29 cellular contexts compared by ENCODE assay signal in the genomic region with DNA sequence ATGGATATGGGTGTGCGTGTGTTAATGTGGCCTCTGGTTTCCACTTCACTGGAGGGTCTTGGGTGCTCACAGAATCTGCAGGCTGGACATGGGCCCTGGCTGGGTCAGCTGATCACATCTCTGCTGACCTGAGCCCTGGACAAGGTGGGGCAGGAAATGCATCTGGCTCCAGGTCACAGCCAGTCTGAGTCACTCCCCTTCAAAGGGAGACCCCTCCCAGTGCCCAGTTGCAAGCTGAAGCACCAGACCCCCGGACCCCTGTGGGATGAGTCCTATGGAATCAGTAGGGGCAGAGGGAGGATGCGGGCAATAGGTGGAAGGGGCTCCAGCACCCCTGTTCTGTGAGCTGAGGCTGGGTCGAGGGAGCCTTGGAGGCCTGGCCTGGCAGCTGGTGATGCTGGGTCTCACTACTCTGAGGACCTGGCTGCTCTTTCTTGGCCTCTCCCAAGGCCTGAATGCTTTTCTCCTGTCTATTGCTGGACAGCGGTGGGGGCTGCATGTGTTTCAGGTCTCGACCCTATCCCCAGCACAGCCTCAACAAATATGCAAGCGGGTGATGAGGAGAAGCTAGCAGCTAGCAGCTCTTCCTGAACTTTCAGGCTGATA.
"Had no signal": no experiment of that assay in that cellular context is flagged by ENCODE, and none has a peak within 500 bp of the region (broad histone marks: within the 10 kb centered on the region; RNA-seq: fewer than 3 reads in every experiment).

No MANE protein-coding gene starts in this region.

- H3K27ac Mint-ChIP-seq: activated CD4-positive, alpha-beta T cell treated with anti-CD3 and anti-CD28 coated beads, Interleukin-2, amount 10 ng/mL, durations not matched to agents 7 days and 5 days; activated CD8-positive, alpha-beta T cell treated with anti-CD3 and anti-CD28 coated beads for 36 hours; activated naive CD4-positive, alpha-beta T cell treated with anti-CD3 and anti-CD28 coated beads, Interleukin-2, amount 50 U/mL, for 24 hours; activated naive CD8-positive, alpha-beta T cell treated with anti-CD3 and anti-CD28 coated beads, Interleukin-2, amount 50 U/mL, for 24 hours; nephron; progenitor cell of endocrine pancreas; WTC11 had no signal

- H3K27ac ChIP-seq: gastrocnemius medialis, hepatocyte, ovary, stomach, thyroid gland, upper lobe of left lung had no signal

- H3K4me3 Mint-ChIP-seq: activated CD4-positive, alpha-beta T cell treated with anti-CD3 and anti-CD28 coated beads, Interleukin-2, amount 10 ng/mL, durations not matched to agents 7 days and 5 days; activated CD8-positive, alpha-beta T cell treated with anti-CD3 and anti-CD28 coated beads for 36 hours; activated naive CD4-positive, alpha-beta T cell treated with anti-CD3 and anti-CD28 coated beads, Interleukin-2, amount 50 U/mL, for 24 hours; activated naive CD8-positive, alpha-beta T cell treated with anti-CD3 and anti-CD28 coated beads, Interleukin-2, amount 50 U/mL, for 24 hours; activated T-helper 17 cell treated with anti-CD3 and anti-CD28 coated beads, Interleukin-2, amount 50 U/mL, for 72 hours; central memory CD8-positive, alpha-beta T cell; nephron; stimulated activated naive B cell treated with anti-CD40 and anti-IgM and Interleukin-4, amounts not matched to agents 10 μg/mL and 1 μg/mL and 100 μg/mL, for 72 hours; WTC11 had no signal

- H3K36me3 ChIP-seq: ovary had no signal

- H3K27me3 ChIP-seq: gastrocnemius medialis, hepatocyte, ovary, stomach, thyroid gland, upper lobe of left lung had no signal

- H3K4me1 ChIP-seq: gastrocnemius medialis, thyroid gland, upper lobe of left lung had no signal

- H3K4me3 ChIP-seq: gastrocnemius medialis, hepatocyte, ovary, smooth muscle cell, stomach, thyroid gland, upper lobe of left lung had no signal

- H3K9me3 ChIP-seq: gastrocnemius medialis, ovary, thyroid gland had no signal

- DNase-seq: activated CD4-positive, alpha-beta T cell treated with anti-CD3 and anti-CD28 coated beads for 1 hour; activated CD4-positive, alpha-beta T cell treated with anti-CD3 and anti-CD28 coated beads, Interleukin-2, amount 10 ng/mL, durations not matched to agents 7 days and 5 days; activated CD8-positive, alpha-beta T cell treated with anti-CD3 and anti-CD28 coated beads for 36 hours; activated naive CD8-positive, alpha-beta T cell treated with anti-CD3 and anti-CD28 coated beads, Interleukin-2, amount 50 U/mL, for 24 hours; activated T-cell treated with anti-CD3 and anti-CD28 coated beads, Interleukin-2, amount 50 U/mL, for 1 hour; amygdala; dermis blood vessel endothelial cell; effector CD8-positive, alpha-beta T cell; erythroblast; gastrocnemius medialis; left cardiac atrium; mammary epithelial cell; stimulated activated CD4-positive, alpha-beta T cell treated with anti-CD3 and anti-CD28 coated beads, Interleukin-1b, Interleukin-23, amount 100 ng/mL, for 48 hours; stimulated activated CD4-positive, alpha-beta T cell treated with anti-CD3 and anti-CD28 coated beads, Interleukin-4, amount 100 ng/mL, for 4 hours; stimulated activated CD8-positive, alpha-beta memory T cell treated with anti-CD3 and anti-CD28 coated beads, Interleukin-4, amount 100 ng/mL, for 48 hours; stimulated activated naive B cell treated with anti-CD40 and anti-IgM and Interleukin-4, amounts not matched to agents 10 μg/mL and 1 μg/mL and 100 μg/mL, for 72 hours; stomach; T-helper 2 cell; thyroid gland had no signal

- H2AFZ ChIP-seq: hepatocyte had no signal

- H3K27me3 Mint-ChIP-seq: activated CD4-positive, alpha-beta T cell treated with anti-CD3 and anti-CD28 coated beads, Interleukin-2, amount 10 ng/mL, durations not matched to agents 7 days and 5 days; activated CD8-positive, alpha-beta T cell treated with anti-CD3 and anti-CD28 coated beads for 36 hours; activated naive CD4-positive, alpha-beta T cell treated with anti-CD3 and anti-CD28 coated beads, Interleukin-2, amount 50 U/mL, for 24 hours; activated naive CD8-positive, alpha-beta T cell treated with anti-CD3 and anti-CD28 coated beads, Interleukin-2, amount 50 U/mL, for 24 hours; activated T-helper 17 cell treated with anti-CD3 and anti-CD28 coated beads, Interleukin-2, amount 50 U/mL, for 72 hours; central memory CD8-positive, alpha-beta T cell; progenitor cell of endocrine pancreas; stimulated activated naive B cell treated with anti-CD40 and anti-IgM and Interleukin-4, amounts not matched to agents 10 μg/mL and 1 μg/mL and 100 μg/mL, for 72 hours had no signal

- H3K4me2 ChIP-seq: hepatocyte, smooth muscle cell had no signal

- H3K4me1 Mint-ChIP-seq: activated CD4-positive, alpha-beta T cell treated with anti-CD3 and anti-CD28 coated beads, Interleukin-2, amount 10 ng/mL, durations not matched to agents 7 days and 5 days; activated naive CD4-positive, alpha-beta T cell treated with anti-CD3 and anti-CD28 coated beads, Interleukin-2, amount 50 U/mL, for 24 hours; activated naive CD8-positive, alpha-beta T cell treated with anti-CD3 and anti-CD28 coated beads, Interleukin-2, amount 50 U/mL, for 24 hours; nephron had no signal
